In genomic region chr22:50674606-50675552, GRCh38 we compare ENCODE assay signal across 8 cellular contexts. TPM values are rescaled to one million over a fixed set of nuclear protein-coding genes. Genes with fewer than 3 reads are reported as not detected.
DNase-seq lines count a peak whose midpoint lies in the region; ATAC-seq and TF ChIP-seq lines count a peak whose summit lies in the region.

No MANE protein-coding gene starts in this region.

- peak overlapping the region; percentile 5 for H3K4me3 Mint-ChIP-seq in activated CD4-positive, alpha-beta T cell treated with anti-CD3 and anti-CD28 coated beads, Interleukin-2, amount 10 ng/mL, durations not matched to agents 24 days and 14 days
- H3K4me3 Mint-ChIP-seq in memory B cell (peak overlapping the region; percentile 61), type B pancreatic cell (peak overlapping the region; percentile 85)

- H3K27me3 Mint-ChIP-seq in activated CD4-positive, alpha-beta T cell treated with anti-CD3 and anti-CD28 coated beads, Interleukin-2, amount 10 ng/mL, durations not matched to agents 24 days and 14 days, result peaks cover 47% of the 10 kb centered on the region
- H3K27me3 Mint-ChIP-seq in memory B cell (peaks cover 39% of the 10 kb centered on the region), type B pancreatic cell (peaks cover 36% of the 10 kb centered on the region)

- no peaks in the 10 kb centered on the region for H3K9me3 Mint-ChIP-seq in activated CD4-positive, alpha-beta T cell treated with anti-CD3 and anti-CD28 coated beads, Interleukin-2, amount 10 ng/mL, durations not matched to agents 24 days and 14 days
- no peaks in the 10 kb centered on the region for H3K9me3 Mint-ChIP-seq in memory B cell
- H3K9me3 Mint-ChIP-seq in type B pancreatic cell, result no peaks in the 10 kb centered on the region

- no peak overlapping the region for H3K27ac Mint-ChIP-seq in activated CD4-positive, alpha-beta T cell treated with anti-CD3 and anti-CD28 coated beads, Interleukin-2, amount 10 ng/mL, durations not matched to agents 24 days and 14 days
- no peak overlapping the region for H3K27ac Mint-ChIP-seq in memory B cell
- peak overlapping the region; percentile 72 for H3K27ac Mint-ChIP-seq in type B pancreatic cell

- no peak for TF ChIP-seq CTCF in type B pancreatic cell (conservative IDR thresholded peaks at IDR 0.05)

- H3K36me3 Mint-ChIP-seq in activated CD4-positive, alpha-beta T cell treated with anti-CD3 and anti-CD28 coated beads, Interleukin-2, amount 10 ng/mL, durations not matched to agents 24 days and 14 days (ENCODE audit: low read depth), result no peaks in the 10 kb centered on the region
- H3K36me3 Mint-ChIP-seq in memory B cell, result no peaks in the 10 kb centered on the region
- H3K36me3 Mint-ChIP-seq in type B pancreatic cell, result no peaks in the 10 kb centered on the region

- H3K4me1 Mint-ChIP-seq in activated CD4-positive, alpha-beta T cell treated with anti-CD3 and anti-CD28 coated beads, Interleukin-2, amount 10 ng/mL, durations not matched to agents 24 days and 14 days, result peaks cover 5% of the 10 kb centered on the region
- peaks cover 14% of the 10 kb centered on the region for H3K4me1 Mint-ChIP-seq in memory B cell
- peaks cover 16% of the 10 kb centered on the region for H3K4me1 Mint-ChIP-seq in type B pancreatic cell (ENCODE audit: unreplicated experiment)

- peak; percentile 28 for ATAC-seq in memory B cell (ENCODE audit: low read depth)
- ATAC-seq in GM21515 (IDR thresholded peaks at IDR 0.05; ENCODE audit: unreplicated experiment), result no peak
- ATAC-seq in HG02610 (IDR thresholded peaks at IDR 0.05; ENCODE audit: unreplicated experiment), result no peak

- peak; percentile 66 for DNase-seq in activated CD4-positive, alpha-beta T cell treated with anti-CD3 and anti-CD28 coated beads, Interleukin-2, amount 10 ng/mL, durations not matched to agents 24 days and 14 days
- no peak for DNase-seq in activated CD4-positive, alpha-beta T cell treated with anti-CD3 and anti-CD28 coated beads for 1 hour
- peak; percentile 8 for DNase-seq in NCI-H526 treated with DMSO at 0.1 percent for 48 hours (lab: John Stamatoyannopoulos, UW)
- peak; percentile 78 for DNase-seq in cerebellum (ENCODE audit: low spot score)
- DNase-seq in memory B cell (ENCODE audit: low spot score in 2 of 2), result no peak
- DNase-seq in type B pancreatic cell (ENCODE audit: extremely low spot score, unreplicated experiment), result peak; percentile 81

- intact Hi-C loops in activated CD4-positive, alpha-beta T cell treated with anti-CD3 and anti-CD28 coated beads, Interleukin-2, amount 10 ng/mL, durations not matched to agents 24 days and 14 days (cut with micrococcal nuclease), result no loop called here

RNA-seq across cellular contexts. Expression of gene SHANK3, which starts 2.3 kb away (rescaled TPM):
- total RNA-seq in activated CD4-positive, alpha-beta T cell treated with anti-CD3 and anti-CD28 coated beads, Interleukin-2, amount 10 ng/mL, durations not matched to agents 24 days and 14 days, result 0.17 and 0.21 TPM in 2 replicates
- total RNA-seq in cerebellum, result 6.4 TPM
- 6.8 and 13.1 TPM in 2 replicates for total RNA-seq in type B pancreatic cell (ENCODE audit: low replicate concordance)

RNA-seq across cellular contexts. Expression of gene ARSA, which starts 46.9 kb away (rescaled TPM):
- total RNA-seq in activated CD4-positive, alpha-beta T cell treated with anti-CD3 and anti-CD28 coated beads, Interleukin-2, amount 10 ng/mL, durations not matched to agents 24 days and 14 days, result 20.6 and 22.1 TPM in 2 replicates
- total RNA-seq in cerebellum (5.9 TPM), type B pancreatic cell (ENCODE audit: low replicate concordance) (26.1 and 32.1 TPM in 2 replicates)

Comparison
In these comparisons a context has a peak if more than half of its experiments do, and no peak if none do; other contexts are left out.
1. DNase-seq: peak in activated CD4-positive, alpha-beta T cell treated with anti-CD3 and anti-CD28 coated beads, Interleukin-2, amount 10 ng/mL, durations not matched to agents 24 days and 14 days (single experiment), NCI-H526 treated with DMSO at 0.1 percent for 48 hours (single experiment), cerebellum (single experiment) and type B pancreatic cell (single experiment); none in activated CD4-positive, alpha-beta T cell treated with anti-CD3 and anti-CD28 coated beads for 1 hour (single experiment) and memory B cell (0 of 2).
2. H3K4me3 Mint-ChIP-seq: peak in every context shown above with its lines; median percentile 85 in type B pancreatic cell; 61 in memory B cell; 5 in activated CD4-positive, alpha-beta T cell treated with anti-CD3 and anti-CD28 coated beads, Interleukin-2, amount 10 ng/mL, durations not matched to agents 24 days and 14 days.